Comparison of ENCODE assay signal across 11 cellular contexts in genomic region chr9:104923740-104924139, GRCh38. TPM values are rescaled to one million over a fixed set of nuclear protein-coding genes. Genes with fewer than 3 reads are reported as not detected.
DNase-seq lines count a peak whose midpoint lies in the region; ATAC-seq and TF ChIP-seq lines count a peak whose summit lies in the region.
"Had no signal": no experiment of that assay in that cellular context is flagged by ENCODE, and none has a peak within 500 bp of the region (broad histone marks: within the 10 kb centered on the region; RNA-seq: fewer than 3 reads in every experiment).

No MANE protein-coding gene starts in this region.

- H3K27ac ChIP-seq in mesenchymal stem cell (ENCODE audit: low read length, poor library complexity, severe bottlenecking): no peak overlapping the region
- H3K27ac ChIP-seq: colonic mucosa had no signal

- no peak overlapping the region for H2BK15ac ChIP-seq in mesenchymal stem cell (ENCODE audit: low read depth, poor library complexity, severe bottlenecking)

- no peak overlapping the region for H2BK12ac ChIP-seq in mesenchymal stem cell (ENCODE audit: low read length in 2 of 2)

- ATAC-seq in GM18517 (IDR thresholded peaks at IDR 0.05; ENCODE audit: unreplicated experiment) (peak; percentile 71), GM21786 (IDR thresholded peaks at IDR 0.05; ENCODE audit: unreplicated experiment) (peak; percentile 32), HG03571 (IDR thresholded peaks at IDR 0.05; ENCODE audit: unreplicated experiment) (peak; percentile 80), GM18873 (IDR thresholded peaks at IDR 0.05; ENCODE audit: low FRiP score, unreplicated experiment) (no peak)

- no peak overlapping the region for H3K4me3 ChIP-seq in mesenchymal stem cell (ENCODE audit: insufficient read depth in 1 of 2, low read depth in 1 of 2, low read length in 2 of 2)
- H3K4me3 ChIP-seq: colonic mucosa had no signal

- DNase-seq in mesenchymal stem cell: no peak
- DNase-seq in GM10266 (ENCODE audit: extremely low spot score): no peak
- no peak for DNase-seq in HCEC 1CT
- no peak for DNase-seq in GOT3 (lab: John Stamatoyannopoulos, UW)
- DNase-seq: activated CD8-positive, alpha-beta memory T cell treated with anti-CD3 and anti-CD28 coated beads, Interleukin-2, amount 50 U/mL, for 4 hours; colonic mucosa; NCI-H1417 had no signal

- H3K4me2 ChIP-seq in mesenchymal stem cell (ENCODE audit: low read length, poor library complexity, severe bottlenecking): no peak overlapping the region

- no peak overlapping the region for H3K4ac ChIP-seq in mesenchymal stem cell (ENCODE audit: low read depth in 1 of 2, low read length in 2 of 2)

- peaks cover 2% of the 10 kb centered on the region for H3K4me1 ChIP-seq in mesenchymal stem cell (ENCODE audit: control insufficient read depth, insufficient read depth, low read depth, low read length)
- H3K4me1 ChIP-seq: colonic mucosa had no signal

- no peak overlapping the region for H2AK5ac ChIP-seq in mesenchymal stem cell (ENCODE audit: low read length, severe bottlenecking)

- H3K27me3 ChIP-seq in mesenchymal stem cell (ENCODE audit: control insufficient read depth in 1 of 2, insufficient read depth in 1 of 2, low read length in 2 of 2): no peaks in the 10 kb centered on the region
- H3K27me3 ChIP-seq: colonic mucosa had no signal

- H3K14ac ChIP-seq in mesenchymal stem cell (ENCODE audit: low read length in 2 of 2): no peak overlapping the region

- H3K23ac ChIP-seq in mesenchymal stem cell (ENCODE audit: low read length in 2 of 2): no peak overlapping the region

- H3K79me1 ChIP-seq in mesenchymal stem cell (replicated peaks; ENCODE audit: low read length, poor library complexity, severe bottlenecking): peaks cover 4% of the 10 kb centered on the region

- 96% methylated on average over 4 of the region's 4 CpGs for WGBS in mesenchymal stem cell

- no peak overlapping the region for H4K91ac ChIP-seq in mesenchymal stem cell (ENCODE audit: low read length)

- no peak overlapping the region for H4K8ac ChIP-seq in mesenchymal stem cell (ENCODE audit: low read length)

- no peak overlapping the region for H2BK5ac ChIP-seq in mesenchymal stem cell (ENCODE audit: low read depth, low read length, poor library complexity, severe bottlenecking)

- H2BK120ac ChIP-seq in mesenchymal stem cell (ENCODE audit: low read depth, low read length): no peak overlapping the region

- no peaks in the 10 kb centered on the region for H3K9me3 ChIP-seq in mesenchymal stem cell (ENCODE audit: control insufficient read depth, low read length)
- H3K9me3 ChIP-seq: colonic mucosa had no signal

- peak overlapping the region; percentile 44 for H3K9ac ChIP-seq in mesenchymal stem cell (ENCODE audit: low read length)

- H3K36me3 ChIP-seq in mesenchymal stem cell (ENCODE audit: control insufficient read depth in 1 of 2, insufficient read depth in 2 of 2, low read depth in 1 of 2, low read length in 2 of 2): peaks cover 0 to 4% of the 10 kb centered on the region in 2 experiments
- H3K36me3 ChIP-seq: colonic mucosa had no signal

- no peak overlapping the region for H3K18ac ChIP-seq in mesenchymal stem cell (ENCODE audit: low read depth in 1 of 2, low read length in 2 of 2)

- TF ChIP-seq CTCF in GM10266 (IDR thresholded peaks at IDR 0.05; ENCODE audit: control insufficient read depth, insufficient read depth, low read depth, missing control alignments): no peak

- H2AFZ ChIP-seq in mesenchymal stem cell (ENCODE audit: low read depth, low read length): no peak overlapping the region

RNA-seq across cellular contexts. Expression of gene ABCA1, which starts 4.2 kb away (rescaled TPM):
- 27.2 TPM for polyA plus RNA-seq in mesenchymal stem cell (2013, experiment 1 of 2)
- polyA plus RNA-seq in mesenchymal stem cell (2013, experiment 2 of 2): 25.4 TPM
